17 cellular contexts compared by ENCODE assay signal in the genomic region with DNA sequence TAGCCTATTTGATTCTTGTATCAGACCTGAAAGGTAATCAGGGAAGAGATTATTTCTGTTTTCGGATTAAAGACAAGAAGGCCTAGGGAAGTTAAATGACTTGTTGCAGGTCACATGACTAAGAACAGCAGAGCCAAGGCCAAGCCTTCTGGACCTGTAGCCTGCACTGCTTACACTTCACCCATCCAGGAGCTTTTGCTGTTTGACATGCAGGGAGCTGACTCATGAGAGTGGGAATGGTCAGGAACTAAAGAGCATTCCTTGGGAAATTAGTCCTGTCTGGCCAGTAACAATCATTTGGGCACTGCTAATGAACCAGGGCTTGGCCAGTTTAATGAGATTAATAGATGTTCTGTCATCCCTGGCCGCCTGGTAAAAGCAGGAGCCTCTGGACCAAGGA. TPM values are rescaled to one million over a fixed set of nuclear protein-coding genes. Genes with fewer than 3 reads are reported as not detected.
DNase-seq lines count a peak whose midpoint lies in the region; ATAC-seq, FAIRE-seq and TF ChIP-seq lines count a peak whose summit lies in the region.
"Had no signal": no experiment of that assay in that cellular context is flagged by ENCODE, and none has a peak within 500 bp of the region (broad histone marks: within the 10 kb centered on the region; RNA-seq: fewer than 3 reads in every experiment).

No MANE protein-coding gene starts in this region.

- peaks cover 0 to 17% (median 0%) of the 10 kb centered on the region in 3 donors for H3K4me1 ChIP-seq in pancreas

- H3K36me3 Mint-ChIP-seq in T-helper 17 cell (ENCODE audit: low read depth): peaks cover 3% of the 10 kb centered on the region
- H3K36me3 Mint-ChIP-seq in activated T-helper 1 cell treated with anti-CD3 and anti-CD28 coated beads, Interleukin-12 subunit alpha, Interleukin-12 subunit beta, Interleukin-2, Interleukin-4 antibody, amounts not matched to agents 30 ng/mL and 10 ng/mL and 1 ng/mL, durations not matched to agents 14 hours and 24 hours and 36 hours (ENCODE audit: low read depth): peaks cover 3% of the 10 kb centered on the region

- no peak for TF ChIP-seq CTCF in fibroblast of mammary gland (conservative IDR thresholded peaks at IDR 0.05; ENCODE audit: control insufficient read depth, insufficient read depth, low read depth, low read length)
- TF ChIP-seq CTCF in pancreas (IDR thresholded peaks at IDR 0.05): no peak

- no peaks in the 10 kb centered on the region for H3K27me3 ChIP-seq in pancreas
- H3K27me3 ChIP-seq: esophagus muscularis mucosa had no signal

- H3K27ac ChIP-seq in pancreas: no peak overlapping the region

- WGBS in pancreas, 2 donors: 59 to 60% methylated on average over 2 of the region's 2 CpGs

- H3K4me3 ChIP-seq in fibroblast of mammary gland (ENCODE audit: control insufficient read depth, low read depth, low read length): no peak overlapping the region
- H3K4me3 ChIP-seq in pancreas: no peak overlapping the region
- H3K4me3 ChIP-seq: esophagus muscularis mucosa had no signal

- DNase-seq in EL (peak; percentile 81), T-helper 17 cell (no peak), fibroblast of mammary gland (ENCODE audit: low read depth) (peak; percentile 81), pancreas (peak in 2 of 6 donors; percentile 46 to 51), globus pallidus (ENCODE audit: low spot score) (no peak), HuH-7.5 (ENCODE audit: low spot score) (no peak)
- no peak for DNase-seq in activated T-helper 1 cell treated with anti-CD3 and anti-CD28 coated beads, Interleukin-12 subunit alpha, Interleukin-12 subunit beta, Interleukin-2, Interleukin-4 antibody, amounts not matched to agents 30 ng/mL and 10 ng/mL and 1 ng/mL, durations not matched to agents 14 hours and 24 hours and 36 hours (ENCODE audit: low spot score)
- DNase-seq: activated B cell treated with CpG ODN at 0.5 μM for 24 hours; activated naive CD4-positive, alpha-beta T cell treated with anti-CD3 and anti-CD28 coated beads, Interleukin-2, amount 50 U/mL, for 16 hours; H9; NCI-H1694 treated with DMSO at 0.1 percent for 48 hours; stimulated activated CD4-positive, alpha-beta T cell treated with anti-CD3 and anti-CD28 coated beads, Interleukin-12 subunit alpha, Interleukin-12 subunit beta, amount 100 ng/mL, for 4 hours; stimulated activated naive CD4-positive, alpha-beta T cell treated with Interleukin-2 at 50 U/mL for 16 hours had no signal

- intact Hi-C loops in pancreas (cut with DNase I): no loop called here
- intact Hi-C loops in activated T-helper 1 cell treated with anti-CD3 and anti-CD28 coated beads, Interleukin-12 subunit alpha, Interleukin-12 subunit beta, Interleukin-2, Interleukin-4 antibody, amounts not matched to agents 30 ng/mL and 10 ng/mL and 1 ng/mL, durations not matched to agents 14 hours and 24 hours and 36 hours (cut with micrococcal nuclease): no loop called here

- FAIRE-seq in pancreas (lab: Jason Lieb, UNC): no peak

- H3K4me3 Mint-ChIP-seq in T-helper 17 cell: peak overlapping the region; percentile 36
- no peak overlapping the region for H3K4me3 Mint-ChIP-seq in activated T-helper 1 cell treated with anti-CD3 and anti-CD28 coated beads, Interleukin-12 subunit alpha, Interleukin-12 subunit beta, Interleukin-2, Interleukin-4 antibody, amounts not matched to agents 30 ng/mL and 10 ng/mL and 1 ng/mL, durations not matched to agents 14 hours and 24 hours and 36 hours
- H3K4me3 Mint-ChIP-seq: activated B cell treated with CpG ODN at 0.5 μM for 24 hours, H9, mesothelial cell of epicardium had no signal

- no peaks in the 10 kb centered on the region for H3K9me3 ChIP-seq in T-helper 17 cell (ENCODE audit: control insufficient read depth, low read length, poor library complexity, severe bottlenecking)
- no peaks in the 10 kb centered on the region for H3K9me3 ChIP-seq in pancreas
- H3K9me3 ChIP-seq: esophagus muscularis mucosa had no signal

- H3K27ac Mint-ChIP-seq in T-helper 17 cell: peak overlapping the region; percentile 54
- H3K27ac Mint-ChIP-seq in activated T-helper 1 cell treated with anti-CD3 and anti-CD28 coated beads, Interleukin-12 subunit alpha, Interleukin-12 subunit beta, Interleukin-2, Interleukin-4 antibody, amounts not matched to agents 30 ng/mL and 10 ng/mL and 1 ng/mL, durations not matched to agents 14 hours and 24 hours and 36 hours: no peak overlapping the region
- H3K27ac Mint-ChIP-seq: activated B cell treated with CpG ODN at 0.5 μM for 24 hours had no signal

- H3K9me3 Mint-ChIP-seq in activated T-helper 1 cell treated with anti-CD3 and anti-CD28 coated beads, Interleukin-12 subunit alpha, Interleukin-12 subunit beta, Interleukin-2, Interleukin-4 antibody, amounts not matched to agents 30 ng/mL and 10 ng/mL and 1 ng/mL, durations not matched to agents 14 hours and 24 hours and 36 hours: no peaks in the 10 kb centered on the region
- H3K9me3 Mint-ChIP-seq: activated B cell treated with CpG ODN at 0.5 μM for 24 hours, H9, mesothelial cell of epicardium had no signal

- no peaks in the 10 kb centered on the region for H3K27me3 Mint-ChIP-seq in T-helper 17 cell
- no peaks in the 10 kb centered on the region for H3K27me3 Mint-ChIP-seq in activated T-helper 1 cell treated with anti-CD3 and anti-CD28 coated beads, Interleukin-12 subunit alpha, Interleukin-12 subunit beta, Interleukin-2, Interleukin-4 antibody, amounts not matched to agents 30 ng/mL and 10 ng/mL and 1 ng/mL, durations not matched to agents 14 hours and 24 hours and 36 hours (ENCODE audit: insufficient read depth)
- H3K27me3 Mint-ChIP-seq: activated B cell treated with CpG ODN at 0.5 μM for 24 hours had no signal

- ATAC-seq in T-helper 17 cell (no peak), pancreas (peak; percentile 15 to 44 (median 32)), GM21515 (IDR thresholded peaks at IDR 0.05; ENCODE audit: unreplicated experiment) (no peak)
- ATAC-seq: Panc1 had no signal

- H3K4me1 Mint-ChIP-seq in T-helper 17 cell: peaks cover 54% of the 10 kb centered on the region
- H3K4me1 Mint-ChIP-seq in activated T-helper 1 cell treated with anti-CD3 and anti-CD28 coated beads, Interleukin-12 subunit alpha, Interleukin-12 subunit beta, Interleukin-2, Interleukin-4 antibody, amounts not matched to agents 30 ng/mL and 10 ng/mL and 1 ng/mL, durations not matched to agents 14 hours and 24 hours and 36 hours (ENCODE audit: low read depth): peaks cover 33% of the 10 kb centered on the region

- no peaks in the 10 kb centered on the region for H3K36me3 ChIP-seq in pancreas
- H3K36me3 ChIP-seq: esophagus muscularis mucosa had no signal

RNA-seq across cellular contexts. Expression of a gene that starts 46.8 kb away (rescaled TPM):
- total RNA-seq in T-helper 17 cell (10 to 100 TPM; 18.8 to 20.6 TPM), pancreas (10 to 100 TPM; 19.2 to 52.3 (median 24.9) TPM)
- polyA plus RNA-seq in pancreas: 10 to 100 TPM; 14.3 to 27.5 TPM
- 99.8 and 105 TPM in 2 replicates for total RNA-seq in activated T-helper 1 cell treated with anti-CD3 and anti-CD28 coated beads, Interleukin-12 subunit alpha, Interleukin-12 subunit beta, Interleukin-2, Interleukin-4 antibody, amounts not matched to agents 30 ng/mL and 10 ng/mL and 1 ng/mL, durations not matched to agents 14 hours and 24 hours and 36 hours

Comparison
In these comparisons a context has a peak if more than half of its experiments do, and no peak if none do; other contexts are left out.
1. DNase-seq: peak in EL (single experiment) and fibroblast of mammary gland (single experiment); none in T-helper 17 cell (0 of 3), globus pallidus (single experiment), HuH-7.5 (single experiment) and activated T-helper 1 cell treated with anti-CD3 and anti-CD28 coated beads, Interleukin-12 subunit alpha, Interleukin-12 subunit beta, Interleukin-2, Interleukin-4 antibody, amounts not matched to agents 30 ng/mL and 10 ng/mL and 1 ng/mL, durations not matched to agents 14 hours and 24 hours and 36 hours (single experiment).
2. ATAC-seq: peak in pancreas (4 of 4); none in T-helper 17 cell (single experiment) and GM21515 (single experiment).